12 cellular contexts compared by ENCODE assay signal in genomic region chr1:162206749-162207635, GRCh38.
A peak's percentile ranks its signal among the peaks of the same experiment; 100 is the strongest.
DNase-seq lines count a peak whose midpoint lies in the region; ATAC-seq and TF ChIP-seq lines count a peak whose summit lies in the region.
"Had no signal": no experiment of that assay in that cellular context is flagged by ENCODE, and none has a peak within 500 bp of the region (broad histone marks: within the 10 kb centered on the region; RNA-seq: fewer than 3 reads in every experiment).

No MANE protein-coding gene starts in this region.

- H3K4me3 ChIP-seq in LNCaP clone FGC (ENCODE audit: low read depth, low read length) (peak overlapping the region; percentile 20; the same call in 1 of the 2 replicates), esophagus squamous epithelium (no peak overlapping the region)

- H3K27ac ChIP-seq in esophagus squamous epithelium = peak overlapping the region in 3 of 4 donors; percentile 14 to 59 (median 35)

- TF ChIP-seq CTCF in LNCaP clone FGC (IDR thresholded peaks at IDR 0.05; ENCODE audit: control insufficient read depth, extremely low read depth, insufficient read depth) = no peak
- TF ChIP-seq CTCF in esophagus squamous epithelium (IDR thresholded peaks at IDR 0.05) = peak in 3 of 6 experiments; percentile 12 to 30 (median 13)

- H3K36me3 ChIP-seq in esophagus squamous epithelium = no peaks in the 10 kb centered on the region

- DNase-seq in LNCaP clone FGC (ENCODE audit: low read depth) (peak; percentile 93), NCI-H510A treated with DMSO at 0.1 percent for 48 hours (lab: John Stamatoyannopoulos, UW) (peak; percentile 92), esophagus squamous epithelium (lab: John Stamatoyannopoulos, UW) (no peak), renal cortical epithelial cell (ENCODE audit: low read depth) (peak; percentile 95), AG20443 (ENCODE audit: low spot score) (no peak), activated gamma-delta T cell treated with Interleukin-2 at 50 U/mL for 16 hours (no peak)
- DNase-seq: activated T-cell treated with anti-CD3 and anti-CD28 coated beads, Interleukin-2, amount 50 U/mL, for 48 hours; dermis blood vessel endothelial cell; T-helper 17 cell had no signal

- TF ChIP-seq POLR2A in esophagus squamous epithelium (IDR thresholded peaks at IDR 0.05) = no peak

- no peaks in the 10 kb centered on the region for H3K9me3 ChIP-seq in esophagus squamous epithelium

- no peaks in the 10 kb centered on the region for H3K27me3 ChIP-seq in esophagus squamous epithelium

- WGBS in esophagus squamous epithelium, 2 donors = 43 to 58% methylated on average over 11 to 12 of the region's 12 CpGs

- peaks cover 0 to 15% (median 0%) of the 10 kb centered on the region in 3 donors for H3K4me1 ChIP-seq in esophagus squamous epithelium

- intact Hi-C loops in esophagus squamous epithelium (cut with DNase I) = no loop called here

- ATAC-seq in GM21526 (IDR thresholded peaks at IDR 0.05; ENCODE audit: low FRiP score, unreplicated experiment) = no peak
- ATAC-seq in HG03159 (IDR thresholded peaks at IDR 0.05; ENCODE audit: unreplicated experiment) = no peak
- ATAC-seq: stimulated activated memory B cell treated with anti-CD40 and anti-IgM and Interleukin-4, amounts not matched to agents 10 μg/mL and 1 μg/mL and 100 μg/mL, for 72 hours; T-helper 17 cell had no signal

Comparison
In these comparisons a context has a peak if more than half of its experiments do, and no peak if none do; other contexts are left out.
1. DNase-seq: peak in LNCaP clone FGC (single experiment), NCI-H510A treated with DMSO at 0.1 percent for 48 hours (single experiment) and renal cortical epithelial cell (single experiment); none in esophagus squamous epithelium (single experiment), AG20443 (single experiment) and activated gamma-delta T cell treated with Interleukin-2 at 50 U/mL for 16 hours (single experiment).